In genomic region chr6:167152858-167153257, GRCh38 we compare ENCODE assay signal across 11 cellular contexts. TPM values are rescaled to one million over a fixed set of nuclear protein-coding genes. Genes with fewer than 3 reads are reported as not detected.
DNase-seq lines count a peak whose midpoint lies in the region; ATAC-seq, FAIRE-seq and TF ChIP-seq lines count a peak whose summit lies in the region.
"Had no signal": no experiment of that assay in that cellular context is flagged by ENCODE, and none has a peak within 500 bp of the region (broad histone marks: within the 10 kb centered on the region; RNA-seq: fewer than 3 reads in every experiment).

No MANE protein-coding gene starts in this region.

- H3K4me3 Mint-ChIP-seq in activated B cell treated with CpG ODN at 0.5 μM for 24 hours = peak overlapping the region; percentile 88

- ATAC-seq in GM19328 (IDR thresholded peaks at IDR 0.05; ENCODE audit: unreplicated experiment) (peak; percentile 43), HG03064 (IDR thresholded peaks at IDR 0.05; ENCODE audit: low read depth, unreplicated experiment) (peak; percentile 47), activated B cell treated with CpG ODN at 0.5 μM for 24 hours (ENCODE audit: low read depth) (peak; percentile 38)

- H3K27me3 ChIP-seq in neuronal stem cell (ENCODE audit: control insufficient read depth in 3 of 3, insufficient read depth in 3 of 3, low read depth in 1 of 3, low read length in 3 of 3) (peaks cover 0 to 8% (median 0%) of the 10 kb centered on the region in 3 experiments), uterus (no peaks in the 10 kb centered on the region)

- H4K8ac ChIP-seq in neuronal stem cell (ENCODE audit: low read depth, low read length) = no peak overlapping the region

- H3K4me3 ChIP-seq in neuronal stem cell (ENCODE audit: low read length in 2 of 2) (no peak overlapping the region), uterus (no peak overlapping the region)

- no peak overlapping the region for H3K18ac ChIP-seq in neuronal stem cell (ENCODE audit: low read length)

- intact Hi-C loops in activated B cell treated with CpG ODN at 0.5 μM for 24 hours (cut with micrococcal nuclease) (loop anchor here (1.0 to 10.0 kb wide), 4 partner anchors 39 to 808 kb away; partner anchors contain the start of genes CEP43 and SFT2D1), uterus (cut with DNase I; ENCODE audit: low total_unique reads) (no loop called here)

- H2AK5ac ChIP-seq in neuronal stem cell (ENCODE audit: low read depth, low read length) = no peak overlapping the region

- no peak overlapping the region for H2AFZ ChIP-seq in neuronal stem cell (ENCODE audit: low read length)

- H3K14ac ChIP-seq in neuronal stem cell (ENCODE audit: low read length) = no peak overlapping the region

- no peaks in the 10 kb centered on the region for H3K79me1 ChIP-seq in neuronal stem cell (ENCODE audit: low read depth, low read length)

- H2BK5ac ChIP-seq in neuronal stem cell (ENCODE audit: low read length) = no peak overlapping the region

- no peak overlapping the region for H2BK120ac ChIP-seq in neuronal stem cell (ENCODE audit: low read depth, low read length)

- no peak overlapping the region for H2BK12ac ChIP-seq in neuronal stem cell (ENCODE audit: low read length)

- H3K27me3 Mint-ChIP-seq in activated B cell treated with CpG ODN at 0.5 μM for 24 hours = no peaks in the 10 kb centered on the region

- no peak overlapping the region for H3K27ac ChIP-seq in neuronal stem cell (replicated peaks; ENCODE audit: low read length)
- no peak overlapping the region for H3K27ac ChIP-seq in uterus

- peaks cover 53% of the 10 kb centered on the region for H3K4me1 Mint-ChIP-seq in activated B cell treated with CpG ODN at 0.5 μM for 24 hours

- no peak overlapping the region for H4K91ac ChIP-seq in neuronal stem cell (ENCODE audit: low read depth, low read length, poor library complexity)

- CTCF ChIA-PET in GM10248 (lab: Yijun Ruan, JAX) = interaction anchor here (0.9 to 3.3 kb wide), 6 partner anchors 10 to 378 kb away, joined by 3 to 18 read pairs (median 5); no protein-coding TSS in a partner anchor
- CTCF ChIA-PET in activated B cell treated with CpG ODN at 0.5 μM for 24 hours (lab: Charles Lee) = interaction anchor here (1.5 to 3.3 kb wide), 3 partner anchors 12 to 199 kb away, joined by 4 to 14 read pairs (median 4); no protein-coding TSS in a partner anchor

- no peak overlapping the region for H3K4me2 ChIP-seq in neuronal stem cell (ENCODE audit: insufficient read depth, low read length, poor library complexity, severe bottlenecking)

- no peak for FAIRE-seq in urothelium cell line (lab: Jason Lieb, UNC)

- no peaks in the 10 kb centered on the region for H3K36me3 Mint-ChIP-seq in activated B cell treated with CpG ODN at 0.5 μM for 24 hours (ENCODE audit: low read depth)

- H3K36me3 ChIP-seq in neuronal stem cell (replicated peaks in 1 of 2; ENCODE audit: control insufficient read depth in 2 of 2, insufficient read depth in 2 of 2, low read length in 2 of 2) = no peaks in the 10 kb centered on the region
- no peaks in the 10 kb centered on the region for H3K36me3 ChIP-seq in uterus

- H3K9me3 Mint-ChIP-seq in activated B cell treated with CpG ODN at 0.5 μM for 24 hours = no peaks in the 10 kb centered on the region

- H3K27ac Mint-ChIP-seq in activated B cell treated with CpG ODN at 0.5 μM for 24 hours = peak overlapping the region; percentile 88

- TF ChIP-seq CTCF in GM10248 (IDR thresholded peaks at IDR 0.05; ENCODE audit: control extremely low read depth, extremely low read depth, low read depth, missing control alignments) = no peak
- TF ChIP-seq CTCF in activated B cell treated with CpG ODN at 0.5 μM for 24 hours (IDR thresholded peaks at IDR 0.05) = no peak
- no peak for TF ChIP-seq CTCF in uterus (IDR thresholded peaks at IDR 0.05)

- POLR2A ChIA-PET in GM10248 (lab: Yijun Ruan, JAX) (no interaction called here), activated B cell treated with CpG ODN at 0.5 μM for 24 hours (lab: Charles Lee) (interaction anchor here (0.9 to 2.4 kb wide), 9 partner anchors 12 to 199 kb away, joined by 4 to 28 read pairs (median 4); partner anchors contain the start of gene RNASET2)

- TF ChIP-seq POLR2A in uterus (IDR thresholded peaks at IDR 0.05) = no peak

- H3K4me1 ChIP-seq in neuronal stem cell (ENCODE audit: control insufficient read depth in 2 of 2, insufficient read depth in 1 of 2, low read depth in 1 of 2, low read length in 2 of 2) (no peaks in the 10 kb centered on the region), uterus (no peaks in the 10 kb centered on the region)

- no peak overlapping the region for H3K9ac ChIP-seq in neuronal stem cell (ENCODE audit: low read depth, low read length, poor library complexity)

- H2BK15ac ChIP-seq in neuronal stem cell (ENCODE audit: low read length) = no peak overlapping the region

- no peak overlapping the region for H3K23ac ChIP-seq in neuronal stem cell (ENCODE audit: low read depth, low read length, poor library complexity)

- no CpG with 5 or more reads among the region's 9 CpGs for WGBS in neuronal stem cell (ENCODE audit: extremely low coverage in 2 of 2, insufficient read length in 2 of 2, insufficient replicate concordance in 1 of 2), 2 donors

- no peak overlapping the region for H3K4ac ChIP-seq in neuronal stem cell (ENCODE audit: low read length)

- peak; percentile 45 for DNase-seq in GM10248 (ENCODE audit: extremely low spot score)
- no peak for DNase-seq in activated B cell treated with CpG ODN at 0.5 μM for 24 hours
- DNase-seq in neuronal stem cell (ENCODE audit: low spot score) = no peak
- DNase-seq in NCI-H774 (lab: John Stamatoyannopoulos, UW) = no peak
- DNase-seq in uterus = no peak
- no peak for DNase-seq in urothelium cell line (ENCODE audit: low spot score)
- DNase-seq: Calu3 had no signal

- H3K9me3 ChIP-seq in neuronal stem cell (replicated peaks in 1 of 2; ENCODE audit: control insufficient read depth in 2 of 2, insufficient read depth in 1 of 2, low read depth in 1 of 2, low read length in 2 of 2) = no peaks in the 10 kb centered on the region
- H3K9me3 ChIP-seq in uterus = no peaks in the 10 kb centered on the region

RNA-seq across cellular contexts. Expression of gene GPR31, which starts 4.9 kb away (rescaled TPM):
- total RNA-seq in activated B cell treated with CpG ODN at 0.5 μM for 24 hours (not detected in 2 replicates), uterus (not detected)
- polyA plus RNA-seq in neuronal stem cell (2013, experiment 1 of 2) = not detected
- polyA plus RNA-seq in neuronal stem cell (2013, experiment 2 of 2) = not detected
- total RNA-seq: Calu3, dermis microvascular lymphatic vessel endothelial cell, NCI-H460 had no signal

RNA-seq across cellular contexts. Expression of gene CCR6, which starts 30.0 kb away (rescaled TPM):
- total RNA-seq in activated B cell treated with CpG ODN at 0.5 μM for 24 hours = 26.2 and 28.9 TPM in 2 replicates
- not detected for polyA plus RNA-seq in neuronal stem cell (2013, experiment 1 of 2)
- polyA plus RNA-seq in neuronal stem cell (2013, experiment 2 of 2) = not detected
- not detected for total RNA-seq in uterus
- total RNA-seq: Calu3, dermis microvascular lymphatic vessel endothelial cell, NCI-H460 had no signal

Comparison
In these comparisons a context has a peak if more than half of its experiments do, and no peak if none do; other contexts are left out.
1. RNA of gene CCR6, which starts 30.0 kb away (total RNA-seq): 26.2 to 28.9 TPM in activated B cell treated with CpG ODN at 0.5 μM for 24 hours; not detected in uterus; every median in the first group is over 10 times any median in the second.
2. Peak in every context shown above with its lines, with median percentiles within 50 percentile points of each other: ATAC-seq.